ENCODE assay signal across 15 cellular contexts in the genomic region with DNA sequence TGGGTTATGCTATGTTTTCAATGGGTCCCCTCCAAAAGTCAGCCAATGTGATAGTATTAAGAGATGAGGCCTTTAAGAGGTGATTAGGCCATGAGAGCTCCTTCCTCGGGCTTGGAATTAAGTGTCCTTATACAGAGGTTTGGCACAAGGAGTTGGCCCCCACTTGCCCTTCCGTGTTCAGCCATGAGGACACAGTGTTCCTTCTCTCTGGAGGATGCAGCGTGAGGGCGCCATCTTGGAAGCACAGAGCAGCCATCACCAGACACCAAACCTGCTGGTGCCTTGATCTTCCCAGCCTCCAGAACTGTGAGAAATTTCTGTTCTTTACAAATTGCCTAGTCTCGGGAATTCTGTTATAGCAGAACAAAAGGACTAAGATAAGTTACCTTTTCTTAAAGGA. TPM values are rescaled to one million over a fixed set of nuclear protein-coding genes. Genes with fewer than 3 reads are reported as not detected.
DNase-seq lines count a peak whose midpoint lies in the region; ATAC-seq and TF ChIP-seq lines count a peak whose summit lies in the region.
"Had no signal": no experiment of that assay in that cellular context is flagged by ENCODE, and none has a peak within 500 bp of the region (broad histone marks: within the 10 kb centered on the region; RNA-seq: fewer than 3 reads in every experiment).

No MANE protein-coding gene starts in this region.

- H4K91ac ChIP-seq in trophoblast cell (ENCODE audit: low read depth, low read length), result peak overlapping the region; percentile 58

- TF ChIP-seq CTCF in heart right ventricle (IDR thresholded peaks at IDR 0.05) (no peak), tibial artery (IDR thresholded peaks at IDR 0.05) (no peak), sigmoid colon (IDR thresholded peaks at IDR 0.05) (no peak)

- no peak overlapping the region for H3K14ac ChIP-seq in trophoblast cell (ENCODE audit: low read length)

- H3K4me3 ChIP-seq in right cardiac atrium (ENCODE audit: low read length) (no peak overlapping the region), heart right ventricle (no peak overlapping the region), trophoblast cell (ENCODE audit: low read depth, low read length) (no peak overlapping the region), tibial artery (no peak overlapping the region), sigmoid colon (no peak overlapping the region)
- H3K4me3 ChIP-seq: BLaER1 treated with 17β-estradiol and CSF1 and Interleukin-3, amounts not matched to agents 10 nM and 100 nM had no signal

- 83% methylated on average over 5 of the region's 5 CpGs for WGBS in right cardiac atrium
- 91 to 97% methylated on average over 5 of the region's 5 CpGs for WGBS in heart right ventricle, 2 donors
- no CpG with 5 or more reads among the region's 5 CpGs for WGBS in trophoblast cell (ENCODE audit: extremely low coverage, insufficient coverage, insufficient read length)
- WGBS in sigmoid colon, 2 donors, result 94 to 95% methylated on average over 5 of the region's 5 CpGs

- H3K9ac ChIP-seq in trophoblast cell (ENCODE audit: low read length), result no peak overlapping the region
- H3K9ac ChIP-seq: BLaER1 treated with 17β-estradiol and CSF1 and Interleukin-3, amounts not matched to agents 10 nM and 100 nM had no signal

- ATAC-seq in right cardiac atrium (no peak), heart right ventricle (no peak), GM19023 (IDR thresholded peaks at IDR 0.05; ENCODE audit: unreplicated experiment) (no peak)
- ATAC-seq: HCT116 had no signal

- H3K23ac ChIP-seq in trophoblast cell (ENCODE audit: low read length), result no peak overlapping the region

- peak overlapping the region; percentile 8 for H2BK120ac ChIP-seq in trophoblast cell (ENCODE audit: insufficient read depth, low read length, poor library complexity)

- no peaks in the 10 kb centered on the region for H3K9me3 ChIP-seq in right cardiac atrium (ENCODE audit: control insufficient read depth, low read length)
- no peaks in the 10 kb centered on the region for H3K9me3 ChIP-seq in heart right ventricle
- peaks cover 3% of the 10 kb centered on the region for H3K9me3 ChIP-seq in trophoblast cell (ENCODE audit: insufficient read depth, low read depth, low read length)
- no peaks in the 10 kb centered on the region for H3K9me3 ChIP-seq in tibial artery
- H3K9me3 ChIP-seq in sigmoid colon, result no peaks in the 10 kb centered on the region
- H3K9me3 ChIP-seq: BLaER1 treated with 17β-estradiol and CSF1 and Interleukin-3, amounts not matched to agents 10 nM and 100 nM had no signal

- H3K4me1 ChIP-seq in right cardiac atrium (ENCODE audit: control insufficient read depth, insufficient read depth, low read length) (peaks cover 4% of the 10 kb centered on the region), heart right ventricle (peaks cover 0 to 23% (median 8%) of the 10 kb centered on the region in 9 donors), trophoblast cell (ENCODE audit: control insufficient read depth in 1 of 2, insufficient read depth in 2 of 2, low read length in 2 of 2) (peaks cover 11 to 15% of the 10 kb centered on the region in 2 experiments), tibial artery (peaks cover 0 to 79% (median 53%) of the 10 kb centered on the region in 4 donors), sigmoid colon (peaks cover 0 to 52% (median 45%) of the 10 kb centered on the region in 4 donors)

- H3K27ac ChIP-seq in right cardiac atrium (ENCODE audit: low read length) (no peak overlapping the region), heart right ventricle (no peak overlapping the region), trophoblast cell (ENCODE audit: low read depth, low read length) (no peak overlapping the region), tibial artery (peak overlapping the region; percentile 72 to 80), sigmoid colon (peak overlapping the region in 1 of 4 donors; percentile 66)
- H3K27ac ChIP-seq: BLaER1 treated with 17β-estradiol and CSF1 and Interleukin-3, amounts not matched to agents 10 nM and 100 nM had no signal

- peak overlapping the region; percentile 16 for H3K18ac ChIP-seq in trophoblast cell (ENCODE audit: low read length)

- no peaks in the 10 kb centered on the region for H3K79me2 ChIP-seq in trophoblast cell (ENCODE audit: control insufficient read depth, insufficient read depth, low read length, poor library complexity)

- H2AFZ ChIP-seq in trophoblast cell (ENCODE audit: insufficient read depth, low read length, poor library complexity), result no peak overlapping the region

- no peak for TF ChIP-seq EP300 in sigmoid colon (IDR thresholded peaks at IDR 0.05)

- H2BK5ac ChIP-seq in trophoblast cell (ENCODE audit: low read depth, low read length, poor library complexity), result no peak overlapping the region

- no peak overlapping the region for H3K4me2 ChIP-seq in trophoblast cell (ENCODE audit: low read length)
- H3K4me2 ChIP-seq: BLaER1 treated with 17β-estradiol and CSF1 and Interleukin-3, amounts not matched to agents 10 nM and 100 nM had no signal

- no peak overlapping the region for H4K8ac ChIP-seq in trophoblast cell (ENCODE audit: low read depth, low read length)

- H2BK12ac ChIP-seq in trophoblast cell (ENCODE audit: low read length), result peak overlapping the region; percentile 74

- DNase-seq in right cardiac atrium (peak in 2 of 3 donors; percentile 21 to 51), heart right ventricle (no peak), trophoblast cell (peak in 1 of 2 donors; percentile 41), tibial artery (peak; percentile 55 to 76), A172 (ENCODE audit: low spot score) (no peak), NCI-H526 treated with DMSO at 0.1 percent for 48 hours (lab: John Stamatoyannopoulos, UW) (no peak), sigmoid colon (no peak)
- DNase-seq: 8988T; ACHN; CD4-positive, CD25-positive, alpha-beta regulatory T cell; DMS53 had no signal

- no peak overlapping the region for H2AK5ac ChIP-seq in trophoblast cell (ENCODE audit: low read length)

- no peaks in the 10 kb centered on the region for H3K36me3 ChIP-seq in heart right ventricle
- H3K36me3 ChIP-seq in trophoblast cell (ENCODE audit: control insufficient read depth in 1 of 2, insufficient read depth in 2 of 2, low read length in 2 of 2), result no peaks in the 10 kb centered on the region
- no peaks in the 10 kb centered on the region for H3K36me3 ChIP-seq in tibial artery
- no peaks in the 10 kb centered on the region for H3K36me3 ChIP-seq in sigmoid colon
- H3K36me3 ChIP-seq: BLaER1 treated with 17β-estradiol and CSF1 and Interleukin-3, amounts not matched to agents 10 nM and 100 nM had no signal

- intact Hi-C loops in right cardiac atrium (cut with DNase I) (no loop called here), heart right ventricle (cut with DNase I) (no loop called here), tibial artery (cut with DNase I; ENCODE audit: low total_unique reads) (no loop called here), sigmoid colon (cut with DNase I) (no loop called here)

- no peak overlapping the region for H3K4ac ChIP-seq in trophoblast cell (ENCODE audit: low read depth, low read length)

- no peaks in the 10 kb centered on the region for H3K27me3 ChIP-seq in right cardiac atrium (ENCODE audit: control insufficient read depth, insufficient read depth)
- no peaks in the 10 kb centered on the region for H3K27me3 ChIP-seq in heart right ventricle
- H3K27me3 ChIP-seq in trophoblast cell (ENCODE audit: insufficient read depth, low read length), result no peaks in the 10 kb centered on the region
- H3K27me3 ChIP-seq in tibial artery, result no peaks in the 10 kb centered on the region
- no peaks in the 10 kb centered on the region for H3K27me3 ChIP-seq in sigmoid colon
- H3K27me3 ChIP-seq: BLaER1 treated with 17β-estradiol and CSF1 and Interleukin-3, amounts not matched to agents 10 nM and 100 nM had no signal

- TF ChIP-seq POLR2A in sigmoid colon (IDR thresholded peaks at IDR 0.05), result no peak

- peaks cover 18% of the 10 kb centered on the region for H3K79me1 ChIP-seq in trophoblast cell (ENCODE audit: low read length)

- H4K12ac ChIP-seq in trophoblast cell (ENCODE audit: low read depth, low read length), result no peak overlapping the region

RNA-seq across cellular contexts. Expression of a gene that starts 26.9 kb away (rescaled TPM):
- total RNA-seq in right cardiac atrium (under 1 TPM; 0.21 to 0.42 (median 0.38) TPM), heart right ventricle (under 1 TPM in 6 of 10 donors, not detected in 4; 0.18 to 0.45 (median 0.34) TPM), sigmoid colon (1 to 10 TPM in 3 of 4 donors, under 1 TPM in 1; 0.68 to 4.7 (median 3.2) TPM)
- polyA plus RNA-seq in right cardiac atrium (0.61 TPM), heart right ventricle (1 to 10 TPM in 1 of 2 donors, under 1 TPM in 1; 0.35 to 2.0 TPM), sigmoid colon (1 to 10 TPM in 2 of 3 donors, under 1 TPM in 1; 0.92 to 5.8 (median 4.8) TPM)
- polyA plus RNA-seq in trophoblast cell (2013), result 2.4 and 3.4 TPM in 2 replicates
- not detected in 2 replicates for total RNA-seq in A172 (2014; rRNA removed; shearing (Covaris generic))
- total RNA-seq: CD4-positive, CD25-positive, alpha-beta regulatory T cell; Daoy had no signal
- polyA plus RNA-seq: CD4-positive, CD25-positive, alpha-beta regulatory T cell had no signal

RNA-seq across cellular contexts. Expression of a gene that starts 53.8 kb away (rescaled TPM):
- total RNA-seq in right cardiac atrium (under 1 TPM in 2 of 4 donors, not detected in 2; 0.23 to 0.35 TPM), heart right ventricle (1 to 10 TPM in 2 of 10 donors, under 1 TPM in 5, not detected in 3; 0.07 to 1.8 (median 0.11) TPM), sigmoid colon (under 1 TPM in 1 of 4 donors, not detected in 3; 0.16 TPM)
- polyA plus RNA-seq in right cardiac atrium (not detected), heart right ventricle (under 1 TPM; 0.15 to 0.30 TPM), sigmoid colon (10 to 100 TPM in 1 of 3 donors, 1 to 10 TPM in 1, under 1 TPM in 1; 0.92 to 27.0 (median 1.2) TPM)
- 0.08 TPM in 1 of 2 replicates, not detected in the other for polyA plus RNA-seq in trophoblast cell (2013)
- not detected in 2 replicates for total RNA-seq in A172 (2014; rRNA removed; shearing (Covaris generic))
- total RNA-seq: Daoy had no signal

Comparison
In these comparisons a context has a peak if more than half of its experiments do, and no peak if none do; other contexts are left out.
1. DNase-seq: peak in right cardiac atrium (2 of 3) and tibial artery (2 of 2); none in heart right ventricle (0 of 2), A172 (single experiment), NCI-H526 treated with DMSO at 0.1 percent for 48 hours (single experiment) and sigmoid colon (single experiment).
2. H3K27ac ChIP-seq: peak in tibial artery (2 of 2); none in right cardiac atrium (single experiment), heart right ventricle (0 of 10) and trophoblast cell (single experiment).